Comparison of ENCODE assay signal across 21 cellular contexts in genomic region chr6:87070750-87071149, GRCh38. TPM values are rescaled to one million over a fixed set of nuclear protein-coding genes. Genes with fewer than 3 reads are reported as not detected.
"Had no signal": no experiment of that assay in that cellular context is flagged by ENCODE, and none has a peak within 500 bp of the region (broad histone marks: within the 10 kb centered on the region; RNA-seq: fewer than 3 reads in every experiment).

No MANE protein-coding gene starts in this region.

- ATAC-seq: effector memory CD8-positive, alpha-beta T cell; heart left ventricle; lower lobe of right lung; naive thymus-derived CD4-positive, alpha-beta T cell had no signal

- H3K36me3 Mint-ChIP-seq: naive thymus-derived CD4-positive, alpha-beta T cell had no signal

- H3K4me3 Mint-ChIP-seq: dendritic cell treated with granulocyte-macrophage colony-stimulating factor and Interleukin-4, amounts not matched to agents 40 ng/mL and 50 ng/mL, for 4 days; effector memory CD8-positive, alpha-beta T cell; naive thymus-derived CD4-positive, alpha-beta T cell; nephron progenitor cell had no signal

- H3K27ac Mint-ChIP-seq: dendritic cell treated with granulocyte-macrophage colony-stimulating factor and Interleukin-4, amounts not matched to agents 40 ng/mL and 50 ng/mL, for 4 days; effector memory CD8-positive, alpha-beta T cell; naive thymus-derived CD4-positive, alpha-beta T cell; nephron progenitor cell had no signal

- DNase-seq: cerebellar nuclear complex; effector memory CD8-positive, alpha-beta T cell; foreskin melanocyte; heart left ventricle; islet precursor cell; left ventricle myocardium inferior; lower lobe of right lung; mesenchymal stem cell; naive thymus-derived CD4-positive, alpha-beta T cell; nephron progenitor cell; sigmoid colon; stimulated activated CD4-positive, alpha-beta T cell treated with anti-CD3 and anti-CD28 coated beads, Interleukin-12 subunit alpha, Interleukin-12 subunit beta, amount 100 ng/mL, for 4 hours; stimulated activated naive CD4-positive, alpha-beta T cell treated with Interleukin-2 at 50 U/mL for 16 hours; trophoblast cell had no signal

- H3K4me3 ChIP-seq: heart left ventricle, left ventricle myocardium inferior, lower lobe of right lung, sigmoid colon, skin epidermis had no signal

- H3K27ac ChIP-seq: epithelial cell of prostate, heart left ventricle, left ventricle myocardium inferior, lower lobe of right lung, sigmoid colon, skin epidermis had no signal

- FAIRE-seq: colon had no signal

- H3K36me3 ChIP-seq: heart left ventricle, left ventricle myocardium inferior, lower lobe of right lung, sigmoid colon had no signal

- H3K27me3 ChIP-seq: sigmoid colon had no signal

- H3K4me1 ChIP-seq: heart left ventricle, left ventricle myocardium inferior, lower lobe of right lung had no signal

- H3K9me3 Mint-ChIP-seq: dendritic cell treated with granulocyte-macrophage colony-stimulating factor and Interleukin-4, amounts not matched to agents 40 ng/mL and 50 ng/mL, for 4 days; effector memory CD8-positive, alpha-beta T cell; nephron progenitor cell had no signal

- H3K9me3 ChIP-seq: heart left ventricle, left ventricle myocardium inferior, lower lobe of right lung, sigmoid colon had no signal

RNA-seq across cellular contexts. Expression of gene CGA, which starts 24.2 kb away (rescaled TPM):
- total RNA-seq: left ventricle myocardium inferior; lower lobe of right lung; naive thymus-derived CD4-positive, alpha-beta T cell; osteoblast; pulmonary artery endothelial cell; sigmoid colon; urinary bladder had no signal
- polyA plus RNA-seq: naive thymus-derived CD4-positive, alpha-beta T cell; sigmoid colon; urinary bladder had no signal
